16 cellular contexts compared by ENCODE assay signal in genomic region chr18:79911871-79912270, GRCh38. TPM values are rescaled to one million over a fixed set of nuclear protein-coding genes. Genes with fewer than 3 reads are reported as not detected.
A peak's percentile ranks its signal among the peaks of the same experiment; 100 is the strongest.
DNase-seq lines count a peak whose midpoint lies in the region; ATAC-seq and TF ChIP-seq lines count a peak whose summit lies in the region.
"Had no signal": no experiment of that assay in that cellular context is flagged by ENCODE, and none has a peak within 500 bp of the region (broad histone marks: within the 10 kb centered on the region; RNA-seq: fewer than 3 reads in every experiment).

No MANE protein-coding gene starts in this region.

- DNase-seq in cerebellum (ENCODE audit: low spot score) = peak; percentile 32
- peak; percentile 24 for DNase-seq in lower lobe of right lung
- DNase-seq in prostate gland (ENCODE audit: low spot score) = no peak
- DNase-seq in T-helper 17 cell = no peak
- DNase-seq in mesothelial cell of epicardium (ENCODE audit: low spot score in 2 of 2, unreplicated experiment in 2 of 2) = no peak
- DNase-seq: BE2C, NCI-H1417 had no signal

- H3K4me2 ChIP-seq in skeletal muscle satellite cell (ENCODE audit: low read length) = peak overlapping the region; percentile 53

- TF ChIP-seq CTCF in lower lobe of right lung (IDR thresholded peaks at IDR 0.05) (no peak), prostate gland (IDR thresholded peaks at IDR 0.05) (no peak), mesothelial cell of epicardium (IDR thresholded peaks at IDR 0.05; ENCODE audit: unreplicated experiment) (no peak)

- H3K27ac ChIP-seq in HUES48 (ENCODE audit: low read depth, low read length) (no peak overlapping the region), lower lobe of right lung (no peak overlapping the region), prostate gland (no peak overlapping the region)
- H3K27ac ChIP-seq: parathyroid adenoma, Peyer's patch had no signal

- no peak for TF ChIP-seq POLR2A in prostate gland (IDR thresholded peaks at IDR 0.05)

- H3K27me3 ChIP-seq in HUES48 (ENCODE audit: control insufficient read depth, insufficient read depth, low read length) (no peaks in the 10 kb centered on the region), lower lobe of right lung (ENCODE audit: low read depth) (no peaks in the 10 kb centered on the region), skeletal muscle satellite cell (ENCODE audit: control insufficient read depth, insufficient read depth, low read length) (no peaks in the 10 kb centered on the region), prostate gland (replicated peaks; ENCODE audit: insufficient read depth) (no peaks in the 10 kb centered on the region)
- H3K27me3 ChIP-seq: BE2C, Peyer's patch had no signal

- no peak for ATAC-seq in lower lobe of right lung
- ATAC-seq in GM18858 (IDR thresholded peaks at IDR 0.05; ENCODE audit: unreplicated experiment) = no peak
- no peak for ATAC-seq in T-helper 17 cell

- peak overlapping the region; percentile 22; the same call in 1 of the 2 replicates for H3K4me3 ChIP-seq in HUES48 (ENCODE audit: low read depth, low read length)
- H3K4me3 ChIP-seq in lower lobe of right lung = no peak overlapping the region
- no peak overlapping the region for H3K4me3 ChIP-seq in skeletal muscle satellite cell (ENCODE audit: low read length)
- no peak overlapping the region for H3K4me3 ChIP-seq in prostate gland
- H3K4me3 ChIP-seq: Peyer's patch, skin epidermis had no signal

- peaks cover 10% of the 10 kb centered on the region for H3K36me3 Mint-ChIP-seq in T-helper 17 cell (ENCODE audit: low read depth)
- H3K36me3 Mint-ChIP-seq in mesothelial cell of epicardium = peaks cover 58% of the 10 kb centered on the region

- H3K4me1 Mint-ChIP-seq in T-helper 17 cell = peaks cover 12% of the 10 kb centered on the region
- no peaks in the 10 kb centered on the region for H3K4me1 Mint-ChIP-seq in mesothelial cell of epicardium

- no peak overlapping the region for H3K9ac ChIP-seq in HUES48 (ENCODE audit: low read depth, low read length)
- no peak overlapping the region for H3K9ac ChIP-seq in skeletal muscle satellite cell (ENCODE audit: low read depth, low read length)
- H3K9ac ChIP-seq: parathyroid adenoma had no signal

- intact Hi-C loops in lower lobe of right lung (cut with DNase I) (no loop called here), prostate gland (cut with DNase I) (no loop called here)

- no peaks in the 10 kb centered on the region for H3K36me3 ChIP-seq in HUES48 (ENCODE audit: control insufficient read depth, insufficient read depth, low read length)
- peaks cover 28% of the 10 kb centered on the region for H3K36me3 ChIP-seq in lower lobe of right lung
- H3K36me3 ChIP-seq in skeletal muscle satellite cell (ENCODE audit: insufficient read depth, low read length) = peaks cover 26% of the 10 kb centered on the region
- no peaks in the 10 kb centered on the region for H3K36me3 ChIP-seq in prostate gland
- H3K36me3 ChIP-seq: BE2C had no signal

- H3K27ac Mint-ChIP-seq in T-helper 17 cell = no peak overlapping the region
- no peak overlapping the region for H3K27ac Mint-ChIP-seq in mesothelial cell of epicardium
- H3K27ac Mint-ChIP-seq: activated T-helper 2 cell treated with anti-CD3 and anti-CD28 coated beads, Interferon-gamma antibody, Interleukin-2, Interleukin-4, amounts not matched to agents 10 μg/mL and 5 μg/mL and 100 μg/mL, durations not matched to agents 14 hours and 24 hours and 36 hours; endodermal cell; T-helper 2 cell treated with Interferon-gamma antibody and Interleukin-4, amounts not matched to agents 5 μg/mL and 100 μg/mL, for 36 hours had no signal

- 55% methylated on average over 10 of the region's 10 CpGs for WGBS in prostate gland

- H3K27me3 Mint-ChIP-seq in T-helper 17 cell (no peaks in the 10 kb centered on the region), mesothelial cell of epicardium (ENCODE audit: low read depth) (no peaks in the 10 kb centered on the region)

- H3K4me3 Mint-ChIP-seq in T-helper 17 cell (no peak overlapping the region), mesothelial cell of epicardium (no peak overlapping the region)
- H3K4me3 Mint-ChIP-seq: endodermal cell; T-helper 2 cell treated with Interferon-gamma antibody and Interleukin-4, amounts not matched to agents 5 μg/mL and 100 μg/mL, for 36 hours had no signal

- no peaks in the 10 kb centered on the region; the same call in 1 of the 2 replicates for H3K4me1 ChIP-seq in HUES48 (ENCODE audit: control insufficient read depth, insufficient read depth, low read length)
- no peaks in the 10 kb centered on the region for H3K4me1 ChIP-seq in lower lobe of right lung
- peaks cover 13% of the 10 kb centered on the region for H3K4me1 ChIP-seq in skeletal muscle satellite cell (ENCODE audit: control insufficient read depth, insufficient read depth, low read length)
- no peaks in the 10 kb centered on the region for H3K4me1 ChIP-seq in prostate gland (replicated peaks)
- H3K4me1 ChIP-seq: BE2C, parathyroid adenoma, Peyer's patch had no signal

- H3K9me3 Mint-ChIP-seq in mesothelial cell of epicardium = peaks cover 23% of the 10 kb centered on the region
- H3K9me3 Mint-ChIP-seq: endodermal cell had no signal

- H3K9me3 ChIP-seq in HUES48 (ENCODE audit: control insufficient read depth, insufficient read depth, low read length) = no peaks in the 10 kb centered on the region
- no peaks in the 10 kb centered on the region for H3K9me3 ChIP-seq in lower lobe of right lung
- H3K9me3 ChIP-seq in skeletal muscle satellite cell (replicated peaks; ENCODE audit: low read length) = no peaks in the 10 kb centered on the region
- H3K9me3 ChIP-seq in prostate gland = no peaks in the 10 kb centered on the region
- no peaks in the 10 kb centered on the region for H3K9me3 ChIP-seq in T-helper 17 cell (ENCODE audit: control insufficient read depth, low read length, poor library complexity, severe bottlenecking)
- H3K9me3 ChIP-seq: BE2C, Peyer's patch had no signal

RNA-seq across cellular contexts. Expression of gene SLC66A2, which starts 39.6 kb away (rescaled TPM):
- total RNA-seq in cerebellum (26.4 TPM), lower lobe of right lung (54.2 TPM), prostate gland (10 to 100 TPM; 37.6 to 74.1 TPM), T-helper 17 cell (10 to 100 TPM; 43.6 to 56.9 TPM), mesothelial cell of epicardium (33.5 to 34.6 TPM (median 34.4 TPM) in 3 replicates)
- 30.4 and 32.7 TPM in 2 replicates for total RNA-seq in skeletal muscle satellite cell (2012; rRNA removed)

RNA-seq across cellular contexts. Expression of gene HSBP1L1, which starts 52.6 kb away (rescaled TPM):
- total RNA-seq in cerebellum = 2.3 TPM
- 46.6 TPM for total RNA-seq in lower lobe of right lung
- total RNA-seq in skeletal muscle satellite cell (2012; rRNA removed) = 3.5 and 3.8 TPM in 2 replicates
- 10 to 100 TPM; 20.4 to 66.9 TPM for total RNA-seq in prostate gland
- 10 to 100 TPM; 17.9 to 21.5 TPM for total RNA-seq in T-helper 17 cell
- total RNA-seq in mesothelial cell of epicardium = 31.8 to 35.4 TPM (median 33.9 TPM) in 3 replicates

Comparison
In these comparisons a context has a peak if more than half of its experiments do, and no peak if none do; other contexts are left out.
1. DNase-seq: peak in cerebellum (single experiment) and lower lobe of right lung (single experiment); none in prostate gland (single experiment), T-helper 17 cell (0 of 3) and mesothelial cell of epicardium (0 of 2).